Comparison of ENCODE assay signal across 26 cellular contexts in genomic region chr14:87935895-87936294, GRCh38. TPM values are rescaled to one million over a fixed set of nuclear protein-coding genes. Genes with fewer than 3 reads are reported as not detected.
DNase-seq lines count a peak whose midpoint lies in the region; TF ChIP-seq lines count a peak whose summit lies in the region.
"Had no signal": no experiment of that assay in that cellular context is flagged by ENCODE, and none has a peak within 500 bp of the region (broad histone marks: within the 10 kb centered on the region; RNA-seq: fewer than 3 reads in every experiment).

No MANE protein-coding gene starts in this region.

- H3K9me3 ChIP-seq in WERI-Rb-1 (ENCODE audit: severe bottlenecking), result no peaks in the 10 kb centered on the region
- H3K9me3 ChIP-seq: upper lobe of left lung had no signal

- no peaks in the 10 kb centered on the region for H3K27me3 ChIP-seq in WERI-Rb-1 (ENCODE audit: insufficient read depth, low read depth, severe bottlenecking)
- H3K27me3 ChIP-seq: heart left ventricle, upper lobe of left lung had no signal

- no peaks in the 10 kb centered on the region for H3K27me3 Mint-ChIP-seq in neural crest cell (ENCODE audit: low read depth)
- H3K27me3 Mint-ChIP-seq in activated naive CD8-positive, alpha-beta T cell treated with anti-CD3 and anti-CD28 coated beads for 36 hours, result no peaks in the 10 kb centered on the region
- H3K27me3 Mint-ChIP-seq: activated CD4-positive, alpha-beta T cell treated with anti-CD3 and anti-CD28 coated beads, Interleukin-2, amount 10 ng/mL, durations not matched to agents 7 days and 5 days; memory B cell had no signal

- peaks cover 10% of the 10 kb centered on the region for H3K9me3 Mint-ChIP-seq in neural crest cell
- H3K9me3 Mint-ChIP-seq in activated naive CD8-positive, alpha-beta T cell treated with anti-CD3 and anti-CD28 coated beads for 36 hours, result peaks cover 5% of the 10 kb centered on the region
- H3K9me3 Mint-ChIP-seq: activated T-helper 1 cell treated with anti-CD3 and anti-CD28 coated beads, Interleukin-12 subunit alpha, Interleukin-12 subunit beta, Interleukin-2, Interleukin-4 antibody, amounts not matched to agents 30 ng/mL and 10 ng/mL and 1 ng/mL, durations not matched to agents 14 hours and 24 hours and 36 hours had no signal

- peak; percentile 3 for DNase-seq in LNCaP clone FGC (ENCODE audit: low read depth)
- DNase-seq in NCI-H187 treated with DMSO at 0.1 percent for 48 hours (lab: John Stamatoyannopoulos, UW), result peak; percentile 64
- peak; percentile 22 for DNase-seq in NCI-H526 treated with DMSO at 0.1 percent for 48 hours (lab: John Stamatoyannopoulos, UW)
- DNase-seq in neural crest cell (ENCODE audit: low read depth, low spot score), result no peak
- DNase-seq in stimulated activated CD8-positive, alpha-beta memory T cell treated with anti-CD3 and anti-CD28 coated beads, Interleukin-4, amount 100 ng/mL, for 48 hours, result no peak
- DNase-seq in SW 1271 (lab: John Stamatoyannopoulos, UW), result no peak
- no peak for DNase-seq in WERI-Rb-1
- DNase-seq in activated naive CD8-positive, alpha-beta T cell treated with anti-CD3 and anti-CD28 coated beads for 36 hours, result no peak
- DNase-seq: activated CD4-positive, alpha-beta T cell treated with anti-CD3 and anti-CD28 coated beads, Interleukin-2, amount 10 ng/mL, durations not matched to agents 7 days and 5 days; activated naive CD4-positive, alpha-beta T cell treated with anti-CD3 and anti-CD28 coated beads, Interleukin-2, amount 50 U/mL, for 16 hours; effector CD8-positive, alpha-beta T cell; erythroblast; foreskin fibroblast; GF-D8; heart left ventricle; NCI-H226; stimulated activated CD4-positive, alpha-beta T cell treated with anti-CD3 and anti-CD28 coated beads, Interleukin-1b, Interleukin-23, amount 100 ng/mL, for 48 hours; substantia nigra; upper lobe of left lung had no signal

- H3K4me3 Mint-ChIP-seq in neural crest cell, result no peak overlapping the region
- H3K4me3 Mint-ChIP-seq in activated naive CD8-positive, alpha-beta T cell treated with anti-CD3 and anti-CD28 coated beads for 36 hours, result no peak overlapping the region
- H3K4me3 Mint-ChIP-seq: activated CD4-positive, alpha-beta T cell treated with anti-CD3 and anti-CD28 coated beads, Interleukin-2, amount 10 ng/mL, durations not matched to agents 7 days and 5 days; activated T-helper 1 cell treated with anti-CD3 and anti-CD28 coated beads, Interleukin-12 subunit alpha, Interleukin-12 subunit beta, Interleukin-2, Interleukin-4 antibody, amounts not matched to agents 30 ng/mL and 10 ng/mL and 1 ng/mL, durations not matched to agents 14 hours and 24 hours and 36 hours; CD14-positive monocyte; GM23338; memory B cell had no signal

- no peaks in the 10 kb centered on the region for H3K36me3 ChIP-seq in WERI-Rb-1

- no peak overlapping the region for H3K27ac ChIP-seq in WERI-Rb-1
- H3K27ac ChIP-seq: heart left ventricle, upper lobe of left lung had no signal

- H3K4me1 Mint-ChIP-seq in neural crest cell, result no peaks in the 10 kb centered on the region
- H3K4me1 Mint-ChIP-seq in activated naive CD8-positive, alpha-beta T cell treated with anti-CD3 and anti-CD28 coated beads for 36 hours, result peaks cover 2% of the 10 kb centered on the region
- H3K4me1 Mint-ChIP-seq: CD14-positive monocyte had no signal

- no peak overlapping the region for H3K4me3 ChIP-seq in LNCaP clone FGC (ENCODE audit: low read depth, low read length)
- H3K4me3 ChIP-seq in WERI-Rb-1 (ENCODE audit: low read depth, low read length), result no peak overlapping the region
- H3K4me3 ChIP-seq: GM23338, heart left ventricle, K562, skin epidermis, upper lobe of left lung had no signal

- peak overlapping the region; percentile 10 for H3K27ac Mint-ChIP-seq in neural crest cell (ENCODE audit: unreplicated experiment)
- no peak overlapping the region for H3K27ac Mint-ChIP-seq in activated naive CD8-positive, alpha-beta T cell treated with anti-CD3 and anti-CD28 coated beads for 36 hours
- H3K27ac Mint-ChIP-seq: activated CD4-positive, alpha-beta T cell treated with anti-CD3 and anti-CD28 coated beads, Interleukin-2, amount 10 ng/mL, durations not matched to agents 7 days and 5 days; activated T-helper 1 cell treated with anti-CD3 and anti-CD28 coated beads, Interleukin-12 subunit alpha, Interleukin-12 subunit beta, Interleukin-2, Interleukin-4 antibody, amounts not matched to agents 30 ng/mL and 10 ng/mL and 1 ng/mL, durations not matched to agents 14 hours and 24 hours and 36 hours; GM23338; memory B cell had no signal

- TF ChIP-seq CTCF in LNCaP clone FGC (IDR thresholded peaks at IDR 0.05; ENCODE audit: control insufficient read depth, extremely low read depth, insufficient read depth) (no peak), neural crest cell (conservative IDR thresholded peaks at IDR 0.05) (no peak), WERI-Rb-1 (IDR thresholded peaks at IDR 0.05; ENCODE audit: low read depth, low read length) (no peak)

- peaks cover 14% of the 10 kb centered on the region for H3K36me3 Mint-ChIP-seq in neural crest cell (ENCODE audit: low read depth)
- peaks cover 23% of the 10 kb centered on the region for H3K36me3 Mint-ChIP-seq in activated naive CD8-positive, alpha-beta T cell treated with anti-CD3 and anti-CD28 coated beads for 36 hours

RNA-seq across cellular contexts. Expression of gene GALC, which starts 57.1 kb away (rescaled TPM):
- total RNA-seq in neural crest cell, result 19.9 and 21.2 TPM in 2 replicates
- 10 to 100 TPM in 1 of 2 experiments, 1 to 10 TPM in 1; 8.6 to 11.6 TPM for total RNA-seq in activated naive CD8-positive, alpha-beta T cell treated with anti-CD3 and anti-CD28 coated beads for 36 hours
- total RNA-seq: HT1080 had no signal

Comparison
In these comparisons a context has a peak if more than half of its experiments do, and no peak if none do; other contexts are left out.
1. DNase-seq: peak in LNCaP clone FGC (single experiment), NCI-H187 treated with DMSO at 0.1 percent for 48 hours (single experiment) and NCI-H526 treated with DMSO at 0.1 percent for 48 hours (single experiment); none in neural crest cell (single experiment), stimulated activated CD8-positive, alpha-beta memory T cell treated with anti-CD3 and anti-CD28 coated beads, Interleukin-4, amount 100 ng/mL, for 48 hours (single experiment), SW 1271 (0 of 2), WERI-Rb-1 (single experiment) and activated naive CD8-positive, alpha-beta T cell treated with anti-CD3 and anti-CD28 coated beads for 36 hours (single experiment).